Comparison of ENCODE assay signal across 24 cellular contexts in the genomic region with DNA sequence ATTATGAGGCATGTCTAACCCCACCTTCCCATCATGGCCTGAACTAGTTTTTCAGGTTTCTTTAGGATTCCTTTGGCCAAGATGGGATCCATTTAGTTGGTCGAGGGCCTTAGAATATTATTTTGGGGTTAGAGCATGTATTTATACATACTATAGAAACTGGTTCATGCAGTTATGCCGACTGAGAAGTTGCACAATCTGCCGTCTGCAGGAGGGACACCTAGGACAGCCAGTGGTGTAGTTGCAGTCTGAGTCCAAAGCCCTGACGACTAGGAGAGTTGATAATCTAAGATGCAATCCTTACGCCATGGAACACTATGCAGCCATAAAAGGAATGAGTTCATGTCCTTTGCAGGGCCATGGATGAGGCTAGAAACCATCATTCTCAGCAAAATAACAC.
DNase-seq lines count a peak whose midpoint lies in the region; ATAC-seq, FAIRE-seq and TF ChIP-seq lines count a peak whose summit lies in the region.
"Had no signal": no experiment of that assay in that cellular context is flagged by ENCODE, and none has a peak within 500 bp of the region (broad histone marks: within the 10 kb centered on the region; RNA-seq: fewer than 3 reads in every experiment).

No MANE protein-coding gene starts in this region.

- H3K9ac ChIP-seq in HepG2 (ENCODE audit: insufficient read depth, low read depth, low read length) (no peak overlapping the region), endodermal cell (ENCODE audit: extremely low read depth, low read length, poor library complexity, severe bottlenecking) (no peak overlapping the region), mesendoderm (ENCODE audit: low read length) (no peak overlapping the region)
- H3K9ac ChIP-seq: BLaER1 treated with 17β-estradiol and CSF1 and Interleukin-3, amounts not matched to agents 10 nM and 100 nM had no signal

- in situ Hi-C loops in HepG2 (cut with HindIII; ENCODE audit: extremely low pct_ligation_motif_present, low pct_unique_long_range_greater_than_20kb) = no loop called here

- no peak for DNase-seq in HepG2 (ENCODE audit: low spot score)
- no peak for DNase-seq in right lobe of liver
- no peak for DNase-seq in endodermal cell
- DNase-seq in mesendoderm = no peak
- DNase-seq in AG08396 (ENCODE audit: low spot score) = no peak
- DNase-seq: AML-193; BE2C; CD4-positive, alpha-beta T cell; CD8-positive, alpha-beta memory T cell; DMS 273 treated with DMSO at 0.1 percent for 48 hours; DMS79; EL; GF-D8; GOT3; H7; HCEC 1CT had no signal

- H3K79me2 ChIP-seq in HepG2 (ENCODE audit: insufficient read depth, low read length) (no peaks in the 10 kb centered on the region), mesendoderm (ENCODE audit: control insufficient read depth, insufficient read depth, low read length) (no peaks in the 10 kb centered on the region)

- H3K9me3 Mint-ChIP-seq in endodermal cell = no peaks in the 10 kb centered on the region

- WGBS in HepG2 (ENCODE audit: low lambda C conversion rate) = 16% methylated on average over 5 of the region's 5 CpGs
- 79% methylated on average over 5 of the region's 5 CpGs for WGBS in right lobe of liver (ENCODE audit: insufficient coverage, low coverage, low lambda C conversion rate, missing lambda C conversion rate)
- WGBS in endodermal cell (ENCODE audit: insufficient coverage in 1 of 2, insufficient read length in 1 of 2), 2 experiments = 75 to 93% methylated on average over 2 to 5 of the region's 5 CpGs
- no CpG with 5 or more reads among the region's 5 CpGs for WGBS in mesendoderm (ENCODE audit: extremely low coverage, insufficient coverage, low lambda C conversion rate)

- peak overlapping the region; percentile 23 for H3K27ac Mint-ChIP-seq in endodermal cell
- H3K27ac Mint-ChIP-seq: CD14-positive monocyte; CD4-positive, alpha-beta T cell; CD8-positive, alpha-beta memory T cell had no signal

- no peak overlapping the region for H2BK15ac ChIP-seq in mesendoderm (replicated peaks; ENCODE audit: low read depth)

- H3K79me1 ChIP-seq in mesendoderm (ENCODE audit: low read length) = no peaks in the 10 kb centered on the region

- H3K18ac ChIP-seq in mesendoderm (ENCODE audit: low read length) = peak overlapping the region; percentile 61

- peak overlapping the region; percentile 99 for H2BK5ac ChIP-seq in mesendoderm (ENCODE audit: low read length)

- intact Hi-C loops in HepG2 (cut with micrococcal nuclease; ENCODE audit: unreplicated experiment) = no loop called here
- intact Hi-C loops in right lobe of liver (cut with DNase I) = no loop called here

- BruUV-seq in HepG2 (replicated peaks; lab: Mats Ljungman, UMichigan) = no TSS peak

- CTCF ChIA-PET in HepG2 (lab: Yijun Ruan, JAX; ENCODE audit: low intra/inter-chr PET ratio, low total read pairs) = no interaction called here

- no peaks in the 10 kb centered on the region for H3K27me3 Mint-ChIP-seq in endodermal cell (ENCODE audit: insufficient read depth)
- H3K27me3 Mint-ChIP-seq: CD4-positive, alpha-beta T cell had no signal

- TF ChIP-seq POLR2A in HepG2 (IDR thresholded peaks at IDR 0.05; ENCODE audit: insufficient read depth in 1 of 2, low read depth in 2 of 2, low read length in 2 of 2) (no peak), right lobe of liver (IDR thresholded peaks at IDR 0.05) (no peak)

- H3K9me3 ChIP-seq in HepG2 (ENCODE audit: low read length) (no peaks in the 10 kb centered on the region), right lobe of liver (no peaks in the 10 kb centered on the region), endodermal cell (ENCODE audit: control insufficient read depth, low read length) (peaks cover under 1% of the 10 kb centered on the region)
- H3K9me3 ChIP-seq: BE2C; BLaER1 treated with 17β-estradiol and CSF1 and Interleukin-3, amounts not matched to agents 10 nM and 100 nM had no signal

- H2BK120ac ChIP-seq in mesendoderm (ENCODE audit: low read depth, low read length) = peak overlapping the region; percentile 92

- no peaks in the 10 kb centered on the region for H3K36me3 ChIP-seq in HepG2 (replicated peaks in 1 of 2; ENCODE audit: control insufficient read depth in 1 of 2, insufficient read depth in 2 of 2, low read length in 2 of 2)
- no peaks in the 10 kb centered on the region for H3K36me3 ChIP-seq in right lobe of liver
- no peaks in the 10 kb centered on the region for H3K36me3 ChIP-seq in endodermal cell (ENCODE audit: control insufficient read depth, insufficient read depth, low read length)
- no peaks in the 10 kb centered on the region for H3K36me3 ChIP-seq in mesendoderm (ENCODE audit: control insufficient read depth, insufficient read depth, low read length)
- H3K36me3 ChIP-seq: BE2C; BLaER1 treated with 17β-estradiol and CSF1 and Interleukin-3, amounts not matched to agents 10 nM and 100 nM had no signal

- no peak overlapping the region for H3K23ac ChIP-seq in mesendoderm (ENCODE audit: low read length)

- H3K36me3 Mint-ChIP-seq in endodermal cell (ENCODE audit: low read depth) = no peaks in the 10 kb centered on the region
- H3K36me3 Mint-ChIP-seq: CD14-positive monocyte; CD8-positive, alpha-beta memory T cell had no signal

- H3K4ac ChIP-seq in mesendoderm (ENCODE audit: low read depth, low read length) = peak overlapping the region; percentile 98

- peak overlapping the region; percentile 80 for H3K56ac ChIP-seq in mesendoderm (ENCODE audit: low read length)

- peak overlapping the region; percentile 99 for H2AK5ac ChIP-seq in mesendoderm (ENCODE audit: low read length)

- no peaks in the 10 kb centered on the region for H4K20me1 ChIP-seq in HepG2 (ENCODE audit: insufficient read depth, low read length)
- H4K20me1 ChIP-seq: BLaER1 treated with 17β-estradiol and CSF1 and Interleukin-3, amounts not matched to agents 10 nM and 100 nM had no signal

- TF ChIP-seq RAD21 in HepG2 (CRISPR knock-in tag; IDR thresholded peaks at IDR 0.05) = no peak

- no peak overlapping the region for H3K4me3 ChIP-seq in HepG2 (replicated peaks in 1 of 3; ENCODE audit: insufficient read depth in 1 of 3, low read depth in 2 of 3, low read length in 3 of 3)
- no peak overlapping the region for H3K4me3 ChIP-seq in right lobe of liver
- H3K4me3 ChIP-seq in endodermal cell (ENCODE audit: low read length) = no peak overlapping the region
- H3K4me3 ChIP-seq in mesendoderm (ENCODE audit: low read length) = no peak overlapping the region
- H3K4me3 ChIP-seq: BLaER1 treated with 17β-estradiol and CSF1 and Interleukin-3, amounts not matched to agents 10 nM and 100 nM had no signal

- H3K4me1 Mint-ChIP-seq in endodermal cell = peaks cover 49% of the 10 kb centered on the region
- H3K4me1 Mint-ChIP-seq: CD8-positive, alpha-beta memory T cell had no signal

- no peak overlapping the region for H3K27ac ChIP-seq in HepG2 (ENCODE audit: extremely low read length, insufficient read depth, low read length)
- no peak overlapping the region for H3K27ac ChIP-seq in right lobe of liver
- H3K27ac ChIP-seq in endodermal cell (ENCODE audit: low read depth, low read length) = no peak overlapping the region
- H3K27ac ChIP-seq in mesendoderm (ENCODE audit: low read depth, low read length) = peak overlapping the region; percentile 80
- H3K27ac ChIP-seq: 22Rv1; BLaER1 treated with 17β-estradiol and CSF1 and Interleukin-3, amounts not matched to agents 10 nM and 100 nM had no signal

- H3K4me1 ChIP-seq in HepG2 (ENCODE audit: insufficient read depth, low read length) (peaks cover 2% of the 10 kb centered on the region; the same call in 1 of the 2 replicates), right lobe of liver (no peaks in the 10 kb centered on the region), endodermal cell (ENCODE audit: control insufficient read depth, insufficient read depth, low read length) (peaks cover 10% of the 10 kb centered on the region), mesendoderm (ENCODE audit: control insufficient read depth, low read depth, low read length) (peaks cover 19% of the 10 kb centered on the region)
- H3K4me1 ChIP-seq: BE2C had no signal

- TF ChIP-seq EP300 in HepG2 (IDR thresholded peaks at IDR 0.05; ENCODE audit: low read depth in 2 of 2, low read length in 2 of 2) (no peak), HepG2 (CRISPR knock-in tag; IDR thresholded peaks at IDR 0.05; ENCODE audit: borderline replicate concordance) (no peak)

- TF ChIP-seq CTCF in HepG2 (CRISPR knock-in tag; IDR thresholded peaks at IDR 0.05) (no peak), right lobe of liver (IDR thresholded peaks at IDR 0.05) (no peak), endodermal cell (conservative IDR thresholded peaks at IDR 0.05) (no peak)

- POLR2A ChIA-PET in HepG2 (lab: Yijun Ruan, JAX) = no interaction called here

- H4K5ac ChIP-seq in mesendoderm (ENCODE audit: low read length) = peak overlapping the region; percentile 17

- H3K4me2 ChIP-seq in HepG2 (ENCODE audit: low read depth, low read length) = no peak overlapping the region
- H3K4me2 ChIP-seq in mesendoderm (ENCODE audit: low read length) = no peak overlapping the region
- H3K4me2 ChIP-seq: BLaER1 treated with 17β-estradiol and CSF1 and Interleukin-3, amounts not matched to agents 10 nM and 100 nM had no signal

- no peak overlapping the region for H3K4me3 Mint-ChIP-seq in endodermal cell
- H3K4me3 Mint-ChIP-seq: CD14-positive monocyte; CD4-positive, alpha-beta T cell; CD8-positive, alpha-beta memory T cell had no signal

- ATAC-seq in HepG2 (no peak), right lobe of liver (no peak), GM18502 (IDR thresholded peaks at IDR 0.05; ENCODE audit: poor library complexity, unreplicated experiment) (no peak), GM21390 (IDR thresholded peaks at IDR 0.05; ENCODE audit: unreplicated experiment) (no peak)

- H2AFZ ChIP-seq in HepG2 (ENCODE audit: low read length) = no peak overlapping the region

- no peaks in the 10 kb centered on the region for H3K27me3 ChIP-seq in HepG2 (ENCODE audit: control insufficient read depth in 1 of 2, insufficient read depth in 2 of 2, low read length in 2 of 2)
- H3K27me3 ChIP-seq in right lobe of liver = no peaks in the 10 kb centered on the region
- no peaks in the 10 kb centered on the region for H3K27me3 ChIP-seq in endodermal cell (ENCODE audit: control insufficient read depth, insufficient read depth, low read length, poor library complexity, severe bottlenecking)
- H3K27me3 ChIP-seq in mesendoderm (ENCODE audit: insufficient read depth, low read length, poor library complexity) = no peaks in the 10 kb centered on the region
- H3K27me3 ChIP-seq: BE2C; BLaER1 treated with 17β-estradiol and CSF1 and Interleukin-3, amounts not matched to agents 10 nM and 100 nM had no signal

- FAIRE-seq in HepG2 (lab: Jason Lieb, UNC) = no peak
- FAIRE-seq: A204.1, D721Med, GM12891 had no signal

- H4K8ac ChIP-seq in mesendoderm (ENCODE audit: low read depth, low read length) = no peak overlapping the region

TF ChIP-seq in HepG2, 621 proteins besides CTCF, POLR2A, EP300 and RAD21:
- TF ChIP-seq TAF1 (CRISPR knock-in tag; IDR thresholded peaks at IDR 0.05) = no peak
- no peak for TF ChIP-seq ZNF572 (CRISPR knock-in tag; IDR thresholded peaks at IDR 0.05)
- TF ChIP-seq TBL1XR1 (IDR thresholded peaks at IDR 0.05; ENCODE audit: borderline replicate concordance, low read length, partially characterized antibody) = no peak
- peak; percentile 13; the same call in 1 of the 2 replicates for TF ChIP-seq CEBPG (CRISPR knock-in tag; IDR thresholded peaks at IDR 0.05)
- peak; percentile 79 for TF ChIP-seq CEBPB (IDR thresholded peaks at IDR 0.05; ENCODE audit: borderline replicate concordance, low read depth, low read length)
- TF ChIP-seq CBX5 (CRISPR knock-in tag; IDR thresholded peaks at IDR 0.05; ENCODE audit: borderline replicate concordance) = no peak
